In genomic region chr4:75671802-75672421, GRCh38 we compare ENCODE assay signal across 8 cellular contexts. TPM values are rescaled to one million over a fixed set of nuclear protein-coding genes. Genes with fewer than 3 reads are reported as not detected.
DNase-seq lines count a peak whose midpoint lies in the region; ATAC-seq, FAIRE-seq and TF ChIP-seq lines count a peak whose summit lies in the region.

No MANE protein-coding gene starts in this region.

- WGBS in pancreas, 2 donors = 9% methylated on average over 10 of the region's 10 CpGs

- POLR2A ChIA-PET in OCI-LY7 (lab: Charles Lee) = interaction anchor here (1.3 to 2.9 kb wide), 4 partner anchors 16 to 54 kb away, joined by 3 to 19 read pairs (median 8); partner anchors contain the start of gene USO1

- intact Hi-C loops in OCI-LY7 (cut with micrococcal nuclease; ENCODE audit: unreplicated experiment) (loop anchor here (2.0 kb wide), 1 partner anchor 157 kb away; the partner anchor contains the start of genes RCHY1 and THAP6), pancreas (cut with DNase I) (loop anchor here in 1 of 3 donors (10.0 kb wide), 1 partner anchor 53 kb away; the partner anchor contains the start of gene USO1), head of caudate nucleus (cut with DNase I) (loop anchor here (5.0 kb wide), 1 partner anchor 40 kb away; the partner anchor contains the start of gene CDKL2)

- peaks cover 53% of the 10 kb centered on the region for H4K20me1 ChIP-seq in OCI-LY7 (ENCODE audit: insufficient read depth, low read length)

- H3K27ac ChIP-seq in OCI-LY7 (ENCODE audit: low read depth, low read length, poor library complexity, severe bottlenecking) = peak overlapping the region; percentile 87
- H3K27ac ChIP-seq in pancreas = peak overlapping the region; percentile 86 to 95 (median 90)

- H3K9me3 ChIP-seq in OCI-LY7 (ENCODE audit: low read length) (no peaks in the 10 kb centered on the region), pancreas (no peaks in the 10 kb centered on the region)

- H3K4me3 ChIP-seq in OCI-LY7 (ENCODE audit: low read depth, low read length, poor library complexity, severe bottlenecking) = peak overlapping the region; percentile 95
- peak overlapping the region; percentile 97 for H3K4me3 ChIP-seq in epithelial cell of esophagus (ENCODE audit: low read length)
- peak overlapping the region; percentile 68 to 88 (median 84) for H3K4me3 ChIP-seq in pancreas

- H3K4me2 ChIP-seq in OCI-LY7 (ENCODE audit: low read length) = peak overlapping the region; percentile 99

- H3K4me1 ChIP-seq in OCI-LY7 (ENCODE audit: insufficient read depth, low read length, poor library complexity, severe bottlenecking) (peaks cover 43% of the 10 kb centered on the region), pancreas (peaks cover 4 to 26% (median 24%) of the 10 kb centered on the region in 3 donors)

- no peak overlapping the region for H2AFZ ChIP-seq in OCI-LY7 (ENCODE audit: low read length)

- BruUV-seq in OCI-LY7 (replicated peaks; lab: Mats Ljungman, UMichigan) = no TSS peak

- CTCF ChIA-PET in OCI-LY7 (lab: Charles Lee; ENCODE audit: unreplicated experiment) = no interaction called here

- TF ChIP-seq CTCF in OCI-LY7 (conservative IDR thresholded peaks at IDR 0.05; ENCODE audit: low read length) (no peak), epithelial cell of esophagus (IDR thresholded peaks at IDR 0.05; ENCODE audit: insufficient read depth, low read depth, low read length, missing control alignments) (no peak), pancreas (IDR thresholded peaks at IDR 0.05) (no peak)

- ATAC-seq in pancreas = no peak
- no peak for ATAC-seq in GM21619 (IDR thresholded peaks at IDR 0.05; ENCODE audit: unreplicated experiment)
- no peak for ATAC-seq in GM19467 (IDR thresholded peaks at IDR 0.05; ENCODE audit: unreplicated experiment)

- peaks cover 68% of the 10 kb centered on the region for H3K79me2 ChIP-seq in OCI-LY7 (ENCODE audit: insufficient read depth, low read depth, low read length)

- FAIRE-seq in pancreas (lab: Jason Lieb, UNC) = no peak

- H3K36me3 ChIP-seq in OCI-LY7 (ENCODE audit: insufficient read depth, low read length) = peaks cover 32% of the 10 kb centered on the region; the same call in 1 of the 2 replicates
- no peaks in the 10 kb centered on the region for H3K36me3 ChIP-seq in pancreas

- no peaks in the 10 kb centered on the region for H3K27me3 ChIP-seq in pancreas

- H3K9me2 ChIP-seq in OCI-LY7 (ENCODE audit: insufficient read depth, low read length) = no peaks in the 10 kb centered on the region

- DNase-seq in EH (ENCODE audit: low read depth) (peak; percentile 36), OCI-LY7 (ENCODE audit: low spot score) (no peak), epithelial cell of esophagus (ENCODE audit: low read depth) (no peak), pancreas (no peak), head of caudate nucleus (no peak), NCI-H1105 (lab: John Stamatoyannopoulos, UW) (no peak)

RNA-seq across cellular contexts. Expression of gene G3BP2, which starts 1.3 kb away (rescaled TPM):
- total RNA-seq in OCI-LY7 (2014; rRNA removed; shearing (Covaris generic)) = 55.9 and 56.7 TPM in 2 replicates
- total RNA-seq in OCI-LY7 (2022) = 137 and 147 TPM in 2 replicates
- 10 to 100 TPM; 27.9 to 51.0 (median 42.4) TPM for total RNA-seq in pancreas
- 10 to 100 TPM in 1 of 2 donors, 1 to 10 TPM in 1; 7.8 to 34.1 TPM for polyA plus RNA-seq in pancreas

RNA-seq across cellular contexts. Expression of gene CDKL2, which starts 41.6 kb away (rescaled TPM):
- 0.06 and 0.13 TPM in 2 replicates for total RNA-seq in OCI-LY7 (2014; rRNA removed; shearing (Covaris generic))
- total RNA-seq in OCI-LY7 (2022) = 0.15 and 0.19 TPM in 2 replicates
- total RNA-seq in pancreas = 1 to 10 TPM in 1 of 6 donors, under 1 TPM in 5; 0.47 to 1.0 (median 0.70) TPM
- under 1 TPM; 0.15 to 0.23 TPM for polyA plus RNA-seq in pancreas

RNA-seq across cellular contexts. Expression of gene USO1, which starts 52.5 kb away (rescaled TPM):
- total RNA-seq in OCI-LY7 (2014; rRNA removed; shearing (Covaris generic)) = 38.0 and 40.5 TPM in 2 replicates
- total RNA-seq in OCI-LY7 (2022) (54.6 and 57.3 TPM in 2 replicates), pancreas (10 to 100 TPM; 40.1 to 58.2 (median 55.6) TPM)
- 10 to 100 TPM; 31.2 to 40.2 TPM for polyA plus RNA-seq in pancreas
